ENCODE assay signal across 11 cellular contexts in the genomic region with DNA sequence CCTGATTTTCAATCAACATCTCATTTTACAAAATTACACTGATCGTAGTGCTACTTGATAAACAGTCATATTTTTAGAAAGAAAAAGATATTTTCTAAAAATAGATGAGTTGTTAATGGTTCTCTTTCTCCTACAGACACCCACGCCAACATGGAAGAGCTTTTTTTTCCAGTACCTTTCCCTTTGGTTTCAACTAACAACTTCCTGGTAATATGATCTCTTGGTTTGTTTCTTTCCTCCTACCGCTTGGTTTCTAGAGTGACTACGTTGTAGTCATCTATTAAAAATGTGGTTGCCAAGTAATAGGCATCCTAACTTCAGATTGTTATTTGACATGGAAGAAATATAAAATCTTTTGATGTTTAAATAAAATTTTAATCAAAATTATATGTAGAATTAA.
DNase-seq lines count a peak whose midpoint lies in the region; ATAC-seq and TF ChIP-seq lines count a peak whose summit lies in the region.
"Had no signal": no experiment of that assay in that cellular context is flagged by ENCODE, and none has a peak within 500 bp of the region (broad histone marks: within the 10 kb centered on the region; RNA-seq: fewer than 3 reads in every experiment).

No MANE protein-coding gene starts in this region.

- H3K4me3 ChIP-seq in AG09309 (ENCODE audit: control insufficient read depth, low read depth, low read length) (no peak overlapping the region), astrocyte of the spinal cord (ENCODE audit: low read depth, low read length) (no peak overlapping the region)

- ATAC-seq in HG03095 (IDR thresholded peaks at IDR 0.05; ENCODE audit: unreplicated experiment): no peak
- ATAC-seq in GM18861 (IDR thresholded peaks at IDR 0.05; ENCODE audit: unreplicated experiment): no peak

- in situ Hi-C loops in astrocyte of the spinal cord (cut with HindIII; ENCODE audit: low sequenced_read_pairs): no loop called here

- TF ChIP-seq CTCF in AG09309 (IDR thresholded peaks at IDR 0.05; ENCODE audit: control insufficient read depth, insufficient read depth, low read depth, low read length, missing control alignments) (no peak), astrocyte of the spinal cord (IDR thresholded peaks at IDR 0.05; ENCODE audit: low read depth, low read length) (no peak)

- DNase-seq in AG09309 (ENCODE audit: low read depth) (peak; percentile 47), HT-29 (ENCODE audit: low spot score) (peak; percentile 69), astrocyte of the spinal cord (ENCODE audit: low read depth, low spot score) (peak; percentile 85), kidney glomerular epithelial cell (lab: John Stamatoyannopoulos, UW) (peak; percentile 92), T-helper 1 cell (no peak), cardiac septum (ENCODE audit: low spot score) (no peak)
- DNase-seq: activated effector memory CD4-positive, alpha-beta T cell treated with Interleukin-2 at 50 U/mL for 16 hours; CD8-positive, alpha-beta memory T cell; NCI-H774 had no signal

- intact Hi-C loops in cardiac septum (cut with DNase I): no loop called here

Comparison
In these comparisons a context has a peak if more than half of its experiments do, and no peak if none do; other contexts are left out.
1. DNase-seq: peak in AG09309 (single experiment), HT-29 (single experiment), astrocyte of the spinal cord (single experiment) and kidney glomerular epithelial cell (single experiment); none in T-helper 1 cell (0 of 5) and cardiac septum (single experiment).